Comparison of ENCODE assay signal across 8 cellular contexts in the genomic region with DNA sequence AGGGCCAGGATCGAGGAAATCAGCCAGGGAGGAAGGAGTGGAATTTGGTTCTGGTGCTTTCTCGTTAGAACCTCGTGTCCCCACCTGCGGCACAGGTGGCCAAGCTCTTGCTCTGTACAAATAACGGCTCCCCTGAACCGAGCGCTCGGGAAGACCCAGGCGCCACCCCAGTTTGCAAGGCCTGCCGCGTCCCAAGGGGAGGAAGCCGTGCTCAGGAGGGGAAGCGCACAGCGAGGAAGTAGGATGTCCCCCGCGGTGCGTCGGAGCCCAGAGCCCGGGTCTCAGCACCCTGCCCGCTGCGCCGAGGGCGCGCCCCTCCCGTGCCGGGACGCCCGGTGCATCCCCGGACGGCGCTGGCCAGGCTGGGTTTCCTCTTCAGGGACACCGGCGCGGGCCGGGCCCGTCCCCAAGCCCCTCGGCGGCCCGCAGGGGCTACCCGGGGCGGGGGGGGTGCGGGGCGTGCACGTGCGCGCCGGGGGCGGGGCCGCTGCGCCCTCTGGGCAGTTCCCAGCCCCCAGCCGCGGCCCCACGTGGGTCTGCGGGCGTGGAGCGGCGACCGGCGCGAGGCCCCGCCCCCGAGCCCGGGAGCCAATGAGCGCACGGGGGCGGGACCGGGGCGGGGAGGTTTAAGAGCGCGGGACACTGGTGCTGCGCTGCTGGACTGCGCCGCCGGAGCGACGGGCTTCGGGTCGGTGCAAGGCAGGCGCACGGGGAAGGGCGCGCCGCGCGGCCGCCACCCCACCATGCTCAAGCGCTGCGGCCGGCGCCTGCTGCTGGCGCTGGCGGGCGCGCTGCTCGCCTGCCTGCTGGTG. TPM values are rescaled to one million over a fixed set of nuclear protein-coding genes. Genes with fewer than 3 reads are reported as not detected.
DNase-seq lines count a peak whose midpoint lies in the region; ATAC-seq and TF ChIP-seq lines count a peak whose summit lies in the region.

A gene with protein sequence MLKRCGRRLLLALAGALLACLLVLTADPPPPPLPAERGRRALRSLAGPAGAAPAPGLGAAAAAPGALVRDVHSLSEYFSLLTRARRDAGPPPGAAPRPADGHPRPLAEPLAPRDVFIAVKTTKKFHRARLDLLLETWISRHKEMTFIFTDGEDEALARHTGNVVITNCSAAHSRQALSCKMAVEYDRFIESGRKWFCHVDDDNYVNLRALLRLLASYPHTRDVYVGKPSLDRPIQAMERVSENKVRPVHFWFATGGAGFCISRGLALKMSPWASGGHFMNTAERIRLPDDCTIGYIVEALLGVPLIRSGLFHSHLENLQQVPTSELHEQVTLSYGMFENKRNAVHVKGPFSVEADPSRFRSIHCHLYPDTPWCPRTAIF (plus strand): TSS at position 656 of the 812 bp plus-strand sequence. CDS start 88 bp downstream, at position 744.

- H3K36me3 ChIP-seq in right atrium auricular region (no peaks in the 10 kb centered on the region), vagina (no peaks in the 10 kb centered on the region)

- TF ChIP-seq POLR2A in GM15510 (IDR thresholded peaks at IDR 0.05; ENCODE audit: borderline replicate concordance, extremely low read depth, insufficient read length) (peak; percentile 73), vagina (IDR thresholded peaks at IDR 0.05) (peak in 1 of 2 donors; percentile 96)

- intact Hi-C loops in vagina (cut with DNase I), result no loop called here

- H3K4me1 ChIP-seq in right atrium auricular region (peaks cover 0 to 59% of the 10 kb centered on the region in 2 donors), vagina (peaks cover 68% of the 10 kb centered on the region)

- peak within 1 kb of the TSS; percentile 52 to 62 for H3K4me3 ChIP-seq in right atrium auricular region
- peak within 1 kb of the TSS; percentile 59 to 81 for H3K4me3 ChIP-seq in vagina

- H3K36me3 Mint-ChIP-seq in T-helper 17 cell (ENCODE audit: low read depth), result peaks cover 5% of the 10 kb centered on the region

- H3K4me1 Mint-ChIP-seq in T-helper 17 cell, result peaks cover 22% of the 10 kb centered on the region

- peak; percentile 64 for DNase-seq in NCI-H1417 treated with DMSO at 0.1 percent for 48 hours (lab: John Stamatoyannopoulos, UW)
- peak; percentile 73 to 89 (median 83) for DNase-seq in T-helper 17 cell
- peak; percentile 67 for DNase-seq in amniotic stem cell (lab: John Stamatoyannopoulos, UW)
- peak; percentile 78 for DNase-seq in right atrium auricular region (ENCODE audit: low spot score)
- DNase-seq in putamen (ENCODE audit: low spot score), result peak; percentile 90
- DNase-seq in vagina (ENCODE audit: extremely low spot score in 2 of 2), result no peak

- H3K27me3 ChIP-seq in right atrium auricular region (no peaks in the 10 kb centered on the region), vagina (no peaks in the 10 kb centered on the region)

- ATAC-seq in HG02759 (IDR thresholded peaks at IDR 0.05; ENCODE audit: unreplicated experiment) (peak; percentile 85), T-helper 17 cell (peak; percentile 80)

- H3K9me3 ChIP-seq in T-helper 17 cell (ENCODE audit: control insufficient read depth, low read length, poor library complexity, severe bottlenecking) (no peaks in the 10 kb centered on the region), right atrium auricular region (no peaks in the 10 kb centered on the region), vagina (no peaks in the 10 kb centered on the region)

- H3K27ac ChIP-seq in right atrium auricular region (peak within 1 kb of the TSS in 1 of 2 donors; percentile 48), vagina (peak within 1 kb of the TSS; percentile 73)

- peak within 1 kb of the TSS; percentile 94 for H3K27ac Mint-ChIP-seq in T-helper 17 cell

- H3K4me3 Mint-ChIP-seq in T-helper 17 cell, result peak within 1 kb of the TSS; percentile 96

- TF ChIP-seq CTCF in right atrium auricular region (IDR thresholded peaks at IDR 0.05) (no peak), vagina (IDR thresholded peaks at IDR 0.05) (no peak)

- no peaks in the 10 kb centered on the region for H3K27me3 Mint-ChIP-seq in T-helper 17 cell

RNA-seq across cellular contexts. Expression of the gene that starts here (rescaled TPM):
- 100 to 1,000 TPM; 110 to 116 TPM for total RNA-seq in T-helper 17 cell
- 1 to 10 TPM; 3.8 to 4.3 TPM for total RNA-seq in right atrium auricular region
- total RNA-seq in vagina, result 36.8 TPM

Comparison
In these comparisons a context has a peak if more than half of its experiments do, and no peak if none do; other contexts are left out.
1. DNase-seq: peak in NCI-H1417 treated with DMSO at 0.1 percent for 48 hours (single experiment), T-helper 17 cell (3 of 3), amniotic stem cell (single experiment), right atrium auricular region (single experiment) and putamen (single experiment); none in vagina (0 of 2).